17 cellular contexts compared by ENCODE assay signal in the genomic region with DNA sequence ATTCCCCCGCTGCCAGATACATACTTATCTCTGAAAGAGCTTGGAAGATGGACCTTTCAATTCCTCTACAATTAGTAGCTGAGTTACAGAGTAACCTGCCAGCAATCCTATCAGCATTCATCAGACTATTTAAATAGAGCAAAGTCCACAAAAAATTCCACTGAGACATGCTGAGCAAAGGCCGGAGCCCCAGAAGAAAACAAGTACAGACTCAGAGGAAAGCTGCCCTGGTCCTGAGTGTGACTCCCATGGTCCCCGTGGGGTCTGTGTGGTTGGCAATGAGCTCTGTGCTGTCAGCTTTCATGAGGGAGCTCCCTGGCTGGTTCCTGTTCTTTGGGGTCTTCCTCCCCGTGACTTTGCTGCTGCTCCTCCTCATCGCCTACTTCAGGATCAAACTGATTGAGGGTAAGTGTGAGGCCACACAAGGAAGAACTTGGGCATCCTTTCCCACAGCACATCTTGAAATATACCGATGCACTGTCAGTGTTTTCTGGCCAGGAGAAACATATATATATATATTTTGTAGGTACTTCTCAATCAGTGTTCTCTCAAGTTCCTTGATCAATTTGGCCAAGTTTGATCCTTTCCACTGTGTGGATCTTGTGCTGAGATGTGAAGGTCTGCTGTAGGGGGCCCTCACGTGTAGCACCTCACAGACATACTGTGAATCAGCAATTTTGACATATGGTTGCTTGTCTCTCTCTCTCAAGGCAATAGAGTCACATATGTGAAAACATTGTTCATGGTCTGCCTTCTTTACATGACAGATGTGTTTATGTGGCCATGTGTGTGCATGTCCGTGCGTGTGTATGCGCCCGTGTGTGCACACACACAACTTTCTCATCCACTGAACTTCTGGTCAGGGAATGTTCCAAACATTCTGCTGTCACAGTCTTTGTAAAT. TPM values are rescaled to one million over a fixed set of nuclear protein-coding genes. Genes with fewer than 3 reads are reported as not detected.
DNase-seq lines count a peak whose midpoint lies in the region; ATAC-seq and TF ChIP-seq lines count a peak whose summit lies in the region.
"Had no signal": no experiment of that assay in that cellular context is flagged by ENCODE, and none has a peak within 500 bp of the region (broad histone marks: within the 10 kb centered on the region; RNA-seq: fewer than 3 reads in every experiment).

A gene (plus strand): TSS at position 160 of the 903 bp plus-strand sequence. CDS start 8 bp downstream, at position 168.

- H3K36me3 Mint-ChIP-seq in Caco-2 (ENCODE audit: insufficient read depth, unreplicated experiment) (peaks cover 22% of the 10 kb centered on the region), WTC11 (no peaks in the 10 kb centered on the region)
- H3K36me3 Mint-ChIP-seq: IgD-negative memory B cell had no signal

- H3K27ac ChIP-seq in hepatocyte, result peak within 1 kb of the TSS; percentile 87
- H3K27ac ChIP-seq in neural cell (ENCODE audit: low read length), result peak within 1 kb of the TSS; percentile 39
- H3K27ac ChIP-seq in tibial nerve, result no peak within 1 kb of the TSS
- H3K27ac ChIP-seq: C4-2B had no signal

- H3K27me3 ChIP-seq in Caco-2 (replicated peaks; ENCODE audit: control insufficient read depth, insufficient read depth, low read length), result no peaks in the 10 kb centered on the region
- H3K27me3 ChIP-seq in hepatocyte, result no peaks in the 10 kb centered on the region
- H3K27me3 ChIP-seq in neural cell (ENCODE audit: insufficient read depth, low read depth, low read length), result no peaks in the 10 kb centered on the region
- no peaks in the 10 kb centered on the region for H3K27me3 ChIP-seq in tibial nerve

- H3K9me2 ChIP-seq in hepatocyte (replicated peaks; ENCODE audit: insufficient read depth) (no peaks in the 10 kb centered on the region), neural cell (ENCODE audit: insufficient read depth, low read length) (no peaks in the 10 kb centered on the region)

- POLR2A ChIA-PET in Caco-2 (lab: Charles Lee) (interaction anchor here (0.6 kb wide), 2 partner anchors 44 to 461 kb away, joined by 3 read pairs; a partner anchor contains a TSS), WTC11 (lab: Charles Lee) (no interaction called here)

- no peaks in the 10 kb centered on the region for H3F3A ChIP-seq in neural cell (ENCODE audit: insufficient read depth, low read length, poor library complexity, severe bottlenecking)

- WGBS in hepatocyte (ENCODE audit: low lambda C conversion rate, missing lambda C conversion rate), result 50% methylated on average over 11 of the region's 11 CpGs
- 83 to 96% methylated on average over 11 of the region's 11 CpGs for WGBS in tibial nerve, 2 donors

- H3K27ac Mint-ChIP-seq in Caco-2 (ENCODE audit: unreplicated experiment) (peak within 1 kb of the TSS; percentile 21), WTC11 (no peak within 1 kb of the TSS; the same call in 1 of the 2 replicates)
- H3K27ac Mint-ChIP-seq: IgD-negative memory B cell had no signal

- H4K20me1 ChIP-seq in hepatocyte (ENCODE audit: insufficient read depth, poor library complexity, severe bottlenecking) (no peaks in the 10 kb centered on the region), neural cell (ENCODE audit: insufficient read depth) (no peaks in the 10 kb centered on the region)

- TF ChIP-seq EP300 in neural cell (conservative IDR thresholded peaks at IDR 0.05; ENCODE audit: poor library complexity, severe bottlenecking) (no peak), tibial nerve (IDR thresholded peaks at IDR 0.05) (no peak)

- H3K36me3 ChIP-seq in Caco-2 (ENCODE audit: control insufficient read depth, insufficient read depth, low read length) (peaks cover 2% of the 10 kb centered on the region), hepatocyte (replicated peaks; ENCODE audit: insufficient read depth, low read depth) (no peaks in the 10 kb centered on the region), neural cell (ENCODE audit: insufficient read depth, low read length) (no peaks in the 10 kb centered on the region), tibial nerve (peaks cover 0 to 30% (median 0%) of the 10 kb centered on the region in 3 donors)

- DNase-seq in Caco-2, result peak; percentile 68 to 69
- DNase-seq in WTC11 (ENCODE audit: low spot score), result no peak
- DNase-seq in hepatocyte (ENCODE audit: low spot score), result peak; percentile 63
- DNase-seq in tibial nerve (ENCODE audit: low spot score in 2 of 2), result no peak
- no peak for DNase-seq in stimulated activated naive CD4-positive, alpha-beta T cell (lab: John Stamatoyannopoulos, UW)
- DNase-seq: 8988T, MV-4-11, NCI-H1436, NCI-H2081, NCI-H510A treated with DMSO at 0.1 percent for 48 hours, SIG-M5 had no signal

- H3K9ac ChIP-seq in neural cell (ENCODE audit: low read length), result no peak within 1 kb of the TSS

- CTCF ChIA-PET in Caco-2 (lab: Charles Lee) (interaction anchor here (0.7 to 1.1 kb wide), 3 partner anchors 9 to 119 kb away, joined by 3 read pairs; no protein-coding TSS in a partner anchor), WTC11 (lab: Charles Lee) (no interaction called here)

- H3K4me3 Mint-ChIP-seq in Caco-2 (ENCODE audit: unreplicated experiment) (peak within 1 kb of the TSS; percentile 67), WTC11 (no peak within 1 kb of the TSS)

- ATAC-seq in WTC11 (no peak), HG03039 (IDR thresholded peaks at IDR 0.05; ENCODE audit: unreplicated experiment) (no peak), GM21529 (IDR thresholded peaks at IDR 0.05; ENCODE audit: unreplicated experiment) (no peak)
- ATAC-seq: GM12878 had no signal

- H3K4me2 ChIP-seq in hepatocyte, result peak within 1 kb of the TSS; percentile 75
- no peak within 1 kb of the TSS for H3K4me2 ChIP-seq in neural cell (ENCODE audit: low read length)

- H3K79me2 ChIP-seq in hepatocyte, result peaks cover 41% of the 10 kb centered on the region
- no peaks in the 10 kb centered on the region for H3K79me2 ChIP-seq in neural cell (replicated peaks; ENCODE audit: insufficient read depth, low read length)

- TSS peak; percentile 45 for BruUV-seq in Caco-2 (replicated peaks; lab: Mats Ljungman, UMichigan)

- intact Hi-C loops in Caco-2 (cut with micrococcal nuclease; ENCODE audit: unreplicated experiment), result loop anchor here (1.0 to 5.0 kb wide), 3 partner anchors 12 to 40 kb away; no protein-coding TSS in a partner anchor

- TF ChIP-seq POLR2A in tibial nerve (IDR thresholded peaks at IDR 0.05), result no peak

- peak in 1 of 2 experiments; percentile 8 for TF ChIP-seq CTCF in Caco-2 (IDR thresholded peaks at IDR 0.05; ENCODE audit: insufficient read depth in 1 of 2, low read depth in 1 of 2, low read length in 1 of 2, severe bottlenecking in 1 of 2, unreplicated experiment in 1 of 2)
- no peak for TF ChIP-seq CTCF in WTC11 (IDR thresholded peaks at IDR 0.05)
- no peak for TF ChIP-seq CTCF in hepatocyte (IDR thresholded peaks at IDR 0.05; ENCODE audit: poor library complexity)
- no peak for TF ChIP-seq CTCF in neural cell (IDR thresholded peaks at IDR 0.05; ENCODE audit: poor library complexity, severe bottlenecking)
- TF ChIP-seq CTCF in tibial nerve (IDR thresholded peaks at IDR 0.05), result no peak

- H3K4me1 ChIP-seq in Caco-2 (peaks cover 48% of the 10 kb centered on the region), hepatocyte (ENCODE audit: insufficient read depth) (peaks cover 3% of the 10 kb centered on the region), tibial nerve (no peaks in the 10 kb centered on the region)

- H3K9me3 Mint-ChIP-seq in Caco-2 (ENCODE audit: unreplicated experiment) (no peaks in the 10 kb centered on the region), WTC11 (peaks cover 8% of the 10 kb centered on the region)
- H3K9me3 Mint-ChIP-seq: IgD-negative memory B cell had no signal

- no peak for TF ChIP-seq RAD21 in neural cell (conservative IDR thresholded peaks at IDR 0.05)

- H3K9me3 ChIP-seq in Caco-2 (no peaks in the 10 kb centered on the region), hepatocyte (ENCODE audit: low read depth) (no peaks in the 10 kb centered on the region), neural cell (ENCODE audit: low read length) (no peaks in the 10 kb centered on the region), tibial nerve (no peaks in the 10 kb centered on the region)

- H3K4me3 ChIP-seq in Caco-2 (ENCODE audit: low read depth, low read length) (peak within 1 kb of the TSS; percentile 47), hepatocyte (peak within 1 kb of the TSS; percentile 19), neural cell (ENCODE audit: low read length) (no peak within 1 kb of the TSS), tibial nerve (no peak within 1 kb of the TSS)
- H3K4me3 ChIP-seq: GM12878 had no signal

- H2AFZ ChIP-seq in hepatocyte (no peak within 1 kb of the TSS), neural cell (ENCODE audit: low read depth, low read length) (no peak within 1 kb of the TSS)

- no peaks in the 10 kb centered on the region for H3K27me3 Mint-ChIP-seq in Caco-2 (ENCODE audit: insufficient read depth, unreplicated experiment)
- no peaks in the 10 kb centered on the region for H3K27me3 Mint-ChIP-seq in WTC11 (ENCODE audit: low read depth)
- H3K27me3 Mint-ChIP-seq: IgD-negative memory B cell had no signal

- H3K4me1 Mint-ChIP-seq in Caco-2 (ENCODE audit: low read depth, unreplicated experiment) (peaks cover 36% of the 10 kb centered on the region), WTC11 (peaks cover 19% of the 10 kb centered on the region)
- H3K4me1 Mint-ChIP-seq: IgD-negative memory B cell had no signal

TF ChIP-seq in WTC11, 78 proteins besides CTCF, POLR2A, EP300 and RAD21:
- TF ChIP-seq NFATC4 (CRISPR knock-in tag; IDR thresholded peaks at IDR 0.05) (no peak), GABPB1 (CRISPR knock-in tag; IDR thresholded peaks at IDR 0.05) (peak; percentile 50; the same call in 1 of the 2 replicates)

TF ChIP-seq in neural cell, 6 proteins besides CTCF, POLR2A, EP300 and RAD21 (continues in another document):
- TF ChIP-seq TAF1 (IDR thresholded peaks at IDR 0.05; ENCODE audit: low read depth), result no peak

RNA-seq across cellular contexts. Expression of the gene that starts here (rescaled TPM):
- 6.9 and 8.4 TPM in 2 replicates for total RNA-seq in Caco-2 (2022)
- not detected in 3 replicates for total RNA-seq in WTC11 (2021)
- total RNA-seq in hepatocyte, result 23.7 and 28.9 TPM in 2 replicates
- polyA plus RNA-seq in hepatocyte, result 13.7 and 31.0 TPM in 2 replicates
- not detected in 2 replicates for polyA plus RNA-seq in neural cell
- not detected in 2 replicates for polyA minus RNA-seq in neural cell
- not detected for total RNA-seq in tibial nerve
- polyA plus RNA-seq: GM12878, IgD-negative memory B cell had no signal

Comparison
In these comparisons a context has a peak if more than half of its experiments do, and no peak if none do; other contexts are left out.
1. RNA of the gene that starts here (polyA plus RNA-seq): 13.7 to 31.0 TPM in hepatocyte; not detected in neural cell; every median in the first group is over 10 times any median in the second.
2. DNase-seq: peak in Caco-2 (2 of 2) and hepatocyte (single experiment); none in WTC11 (single experiment), tibial nerve (0 of 2) and stimulated activated naive CD4-positive, alpha-beta T cell (0 of 6).
3. H3K4me3 ChIP-seq: peak in Caco-2 (single experiment) and hepatocyte (single experiment); none in neural cell (single experiment) and tibial nerve (0 of 4).
4. H3K27ac ChIP-seq: peak in hepatocyte (single experiment) and neural cell (single experiment); none in tibial nerve (0 of 4).